ENCODE assay signal across 8 cellular contexts in genomic region chr11:11036185-11037161, GRCh38.
DNase-seq lines count a peak whose midpoint lies in the region; ATAC-seq lines count a peak whose summit lies in the region.

No MANE protein-coding gene starts in this region.

- no peak overlapping the region for H3K27ac Mint-ChIP-seq in activated T-helper 1 cell treated with anti-CD3 and anti-CD28 coated beads, Interleukin-12 subunit alpha, Interleukin-12 subunit beta, Interleukin-2, Interleukin-4 antibody, amounts not matched to agents 30 ng/mL and 10 ng/mL and 1 ng/mL, durations not matched to agents 14 hours and 24 hours and 36 hours

- H3K4me1 Mint-ChIP-seq in activated T-helper 1 cell treated with anti-CD3 and anti-CD28 coated beads, Interleukin-12 subunit alpha, Interleukin-12 subunit beta, Interleukin-2, Interleukin-4 antibody, amounts not matched to agents 30 ng/mL and 10 ng/mL and 1 ng/mL, durations not matched to agents 14 hours and 24 hours and 36 hours (ENCODE audit: low read depth): no peaks in the 10 kb centered on the region

- H3K36me3 Mint-ChIP-seq in activated T-helper 1 cell treated with anti-CD3 and anti-CD28 coated beads, Interleukin-12 subunit alpha, Interleukin-12 subunit beta, Interleukin-2, Interleukin-4 antibody, amounts not matched to agents 30 ng/mL and 10 ng/mL and 1 ng/mL, durations not matched to agents 14 hours and 24 hours and 36 hours (ENCODE audit: low read depth): no peaks in the 10 kb centered on the region

- H3K4me3 Mint-ChIP-seq in activated T-helper 1 cell treated with anti-CD3 and anti-CD28 coated beads, Interleukin-12 subunit alpha, Interleukin-12 subunit beta, Interleukin-2, Interleukin-4 antibody, amounts not matched to agents 30 ng/mL and 10 ng/mL and 1 ng/mL, durations not matched to agents 14 hours and 24 hours and 36 hours: no peak overlapping the region

- no peak overlapping the region for H3K4me3 ChIP-seq in H7 (ENCODE audit: insufficient read depth, low read depth, low read length)

- no peaks in the 10 kb centered on the region for H3K36me3 ChIP-seq in H7 (replicated peaks; ENCODE audit: control insufficient read depth, insufficient read depth, low read length)

- no peak for ATAC-seq in GM21515 (IDR thresholded peaks at IDR 0.05; ENCODE audit: unreplicated experiment)

- no peaks in the 10 kb centered on the region for H3K27me3 ChIP-seq in H7 (ENCODE audit: control insufficient read depth, insufficient read depth, low read length)

- intact Hi-C loops in activated T-helper 1 cell treated with anti-CD3 and anti-CD28 coated beads, Interleukin-12 subunit alpha, Interleukin-12 subunit beta, Interleukin-2, Interleukin-4 antibody, amounts not matched to agents 30 ng/mL and 10 ng/mL and 1 ng/mL, durations not matched to agents 14 hours and 24 hours and 36 hours (cut with micrococcal nuclease): loop anchor here (1.0 kb wide), 2 partner anchors 121 to 230 kb away; no protein-coding TSS in a partner anchor

- H3K27me3 Mint-ChIP-seq in activated T-helper 1 cell treated with anti-CD3 and anti-CD28 coated beads, Interleukin-12 subunit alpha, Interleukin-12 subunit beta, Interleukin-2, Interleukin-4 antibody, amounts not matched to agents 30 ng/mL and 10 ng/mL and 1 ng/mL, durations not matched to agents 14 hours and 24 hours and 36 hours (ENCODE audit: insufficient read depth): peaks cover 2% of the 10 kb centered on the region

- peak; percentile 80 for DNase-seq in DMS53 treated with DMSO at 0.1 percent for 48 hours (lab: John Stamatoyannopoulos, UW; ENCODE audit: unreplicated experiment)
- DNase-seq in H7: peak; percentile 80
- DNase-seq in NCI-H2196 (lab: John Stamatoyannopoulos, UW; ENCODE audit: unreplicated experiment): peak; percentile 70
- peak; percentile 8 for DNase-seq in activated T-helper 1 cell treated with anti-CD3 and anti-CD28 coated beads, Interleukin-12 subunit alpha, Interleukin-12 subunit beta, Interleukin-2, Interleukin-4 antibody, amounts not matched to agents 30 ng/mL and 10 ng/mL and 1 ng/mL, durations not matched to agents 14 hours and 24 hours and 36 hours (ENCODE audit: low spot score)
- DNase-seq in glomerular visceral epithelial cell (ENCODE audit: extremely low spot score): peak; percentile 12
- peak; percentile 70 for DNase-seq in pons (ENCODE audit: low spot score)
- DNase-seq in cortex of kidney (lab: John Stamatoyannopoulos, UW): no peak

- no peaks in the 10 kb centered on the region for H3K9me3 Mint-ChIP-seq in activated T-helper 1 cell treated with anti-CD3 and anti-CD28 coated beads, Interleukin-12 subunit alpha, Interleukin-12 subunit beta, Interleukin-2, Interleukin-4 antibody, amounts not matched to agents 30 ng/mL and 10 ng/mL and 1 ng/mL, durations not matched to agents 14 hours and 24 hours and 36 hours
